ENCODE assay signal across 21 cellular contexts in genomic region chr5:126707080-126707479, GRCh38.
DNase-seq lines count a peak whose midpoint lies in the region; ATAC-seq, FAIRE-seq and TF ChIP-seq lines count a peak whose summit lies in the region.
"Had no signal": no experiment of that assay in that cellular context is flagged by ENCODE, and none has a peak within 500 bp of the region (broad histone marks: within the 10 kb centered on the region; RNA-seq: fewer than 3 reads in every experiment).

No MANE protein-coding gene starts in this region.

- FAIRE-seq in HepG2 (lab: Jason Lieb, UNC): no peak
- FAIRE-seq: A549, G401.6, GM12892, GM18507, HTR-8/SVneo had no signal

- H3K56ac ChIP-seq in mesendoderm (ENCODE audit: low read length): no peak overlapping the region

- BruUV-seq in HepG2 (replicated peaks; lab: Mats Ljungman, UMichigan): no TSS peak

- no peak overlapping the region for H4K5ac ChIP-seq in mesendoderm (ENCODE audit: low read length)

- DNase-seq in HepG2 (ENCODE audit: low spot score): no peak
- no peak for DNase-seq in right lobe of liver
- peak; percentile 4 for DNase-seq in fibroblast of gingiva (ENCODE audit: low read depth)
- no peak for DNase-seq in mesendoderm
- no peak for DNase-seq in AG08396 (ENCODE audit: low spot score)
- no peak for DNase-seq in activated CD4-positive, alpha-beta T cell treated with anti-CD3 and anti-CD28 coated beads for 48 hours
- DNase-seq in OCI-M1 (lab: John Stamatoyannopoulos, UW): no peak
- DNase-seq: Calu3; CD8-positive, alpha-beta T cell; DMS79 treated with DMSO at 0.1 percent for 48 hours; HFFc6; KG1 had no signal

- TF ChIP-seq CTCF in HepG2 (CRISPR knock-in tag; IDR thresholded peaks at IDR 0.05): no peak
- no peak for TF ChIP-seq CTCF in right lobe of liver (IDR thresholded peaks at IDR 0.05)
- no peak for TF ChIP-seq CTCF in HEK293 (tag by site-specific recombination; IDR thresholded peaks at IDR 0.05)

- H3K36me3 ChIP-seq in HepG2 (replicated peaks in 1 of 2; ENCODE audit: control insufficient read depth in 1 of 2, insufficient read depth in 2 of 2, low read length in 2 of 2) (no peaks in the 10 kb centered on the region), right lobe of liver (no peaks in the 10 kb centered on the region), HEK293 (ENCODE audit: control insufficient read depth in 2 of 2, insufficient read depth in 1 of 2, low read length in 2 of 2) (no peaks in the 10 kb centered on the region; a peak in 1 of 3 replicates), mesendoderm (ENCODE audit: control insufficient read depth, insufficient read depth, low read length) (no peaks in the 10 kb centered on the region)
- H3K36me3 ChIP-seq: HAP-1 had no signal

- 50% methylated on average over 1 of the region's 1 CpG for WGBS in HepG2 (ENCODE audit: low lambda C conversion rate)
- 60% methylated on average over 1 of the region's 1 CpG for WGBS in right lobe of liver (ENCODE audit: insufficient coverage, low coverage, low lambda C conversion rate, missing lambda C conversion rate)
- WGBS in mesendoderm (ENCODE audit: extremely low coverage, insufficient coverage, low lambda C conversion rate): no CpG with 5 or more reads among the region's 1 CpG

- H4K8ac ChIP-seq in mesendoderm (ENCODE audit: low read depth, low read length): no peak overlapping the region

- H4K20me1 ChIP-seq in HepG2 (ENCODE audit: insufficient read depth, low read length): no peaks in the 10 kb centered on the region
- H4K20me1 ChIP-seq: BLaER1 treated with 17β-estradiol and CSF1 and Interleukin-3, amounts not matched to agents 10 nM and 100 nM had no signal

- POLR2A ChIA-PET in HepG2 (lab: Yijun Ruan, JAX) (no interaction called here), HEK293 (lab: Yijun Ruan, JAX) (no interaction called here)

- H3K27me3 ChIP-seq in HepG2 (ENCODE audit: control insufficient read depth in 1 of 2, insufficient read depth in 2 of 2, low read length in 2 of 2) (no peaks in the 10 kb centered on the region), right lobe of liver (no peaks in the 10 kb centered on the region), mesendoderm (ENCODE audit: insufficient read depth, low read length, poor library complexity) (no peaks in the 10 kb centered on the region)
- H3K27me3 ChIP-seq: BLaER1 treated with 17β-estradiol and CSF1 and Interleukin-3, amounts not matched to agents 10 nM and 100 nM had no signal

- no peak overlapping the region for H2AFZ ChIP-seq in HepG2 (ENCODE audit: low read length)

- no peak overlapping the region for H2AK5ac ChIP-seq in mesendoderm (ENCODE audit: low read length)

- TF ChIP-seq RAD21 in HepG2 (CRISPR knock-in tag; IDR thresholded peaks at IDR 0.05): no peak

- H3K4me2 ChIP-seq in HepG2 (ENCODE audit: low read depth, low read length): no peak overlapping the region
- no peak overlapping the region for H3K4me2 ChIP-seq in mesendoderm (ENCODE audit: low read length)
- H3K4me2 ChIP-seq: A549; BLaER1 treated with 17β-estradiol and CSF1 and Interleukin-3, amounts not matched to agents 10 nM and 100 nM had no signal

- H3K18ac ChIP-seq in mesendoderm (ENCODE audit: low read length): peak overlapping the region; percentile 22

- no peak for ATAC-seq in HepG2
- no peak for ATAC-seq in right lobe of liver
- ATAC-seq: A549; CD8-positive, alpha-beta T cell had no signal

- H3K4me3 ChIP-seq in HepG2 (replicated peaks in 1 of 3; ENCODE audit: insufficient read depth in 1 of 3, low read depth in 2 of 3, low read length in 3 of 3): no peak overlapping the region
- no peak overlapping the region for H3K4me3 ChIP-seq in right lobe of liver
- H3K4me3 ChIP-seq in HEK293 (ENCODE audit: low read depth, low read length): no peak overlapping the region
- H3K4me3 ChIP-seq in mesendoderm (ENCODE audit: low read length): no peak overlapping the region
- H3K4me3 ChIP-seq: A549; BLaER1 treated with 17β-estradiol and CSF1 and Interleukin-3, amounts not matched to agents 10 nM and 100 nM; HAP-1 had no signal

- no peak overlapping the region for H2BK5ac ChIP-seq in mesendoderm (ENCODE audit: low read length)

- CTCF ChIA-PET in HepG2 (lab: Yijun Ruan, JAX; ENCODE audit: low intra/inter-chr PET ratio, low total read pairs): no interaction called here
- CTCF ChIA-PET in HEK293 (lab: Yijun Ruan, JAX): no interaction called here

- TF ChIP-seq EP300 in HepG2 (IDR thresholded peaks at IDR 0.05; ENCODE audit: low read depth in 2 of 2, low read length in 2 of 2) (no peak), HepG2 (CRISPR knock-in tag; IDR thresholded peaks at IDR 0.05; ENCODE audit: borderline replicate concordance) (no peak)

- H3K9me3 ChIP-seq in HepG2 (ENCODE audit: low read length) (no peaks in the 10 kb centered on the region), right lobe of liver (no peaks in the 10 kb centered on the region), HEK293 (ENCODE audit: control insufficient read depth, insufficient read depth, low read depth, low read length) (no peaks in the 10 kb centered on the region)
- H3K9me3 ChIP-seq: A549, HAP-1 had no signal

- no peak overlapping the region for H3K23ac ChIP-seq in mesendoderm (ENCODE audit: low read length)

- no peak overlapping the region for H2BK120ac ChIP-seq in mesendoderm (ENCODE audit: low read depth, low read length)

- no peak overlapping the region for H3K9ac ChIP-seq in HepG2 (ENCODE audit: insufficient read depth, low read depth, low read length)
- no peak overlapping the region for H3K9ac ChIP-seq in mesendoderm (ENCODE audit: low read length)
- H3K9ac ChIP-seq: BLaER1 treated with 17β-estradiol and CSF1 and Interleukin-3, amounts not matched to agents 10 nM and 100 nM had no signal

- H3K4me1 ChIP-seq in HepG2 (ENCODE audit: insufficient read depth, low read length): 0 out of 2 replicates have a peak, but pooled peaks cover 5% of the 10 kb centered on the region
- no peaks in the 10 kb centered on the region for H3K4me1 ChIP-seq in right lobe of liver
- H3K4me1 ChIP-seq in HEK293 (ENCODE audit: control insufficient read depth, insufficient read depth, low read length): no peaks in the 10 kb centered on the region
- H3K4me1 ChIP-seq in mesendoderm (ENCODE audit: control insufficient read depth, low read depth, low read length): no peaks in the 10 kb centered on the region
- H3K4me1 ChIP-seq: A549; BLaER1 treated with 17β-estradiol and CSF1 and Interleukin-3, amounts not matched to agents 10 nM and 100 nM; HAP-1 had no signal

- H3K79me2 ChIP-seq in HepG2 (ENCODE audit: insufficient read depth, low read length) (no peaks in the 10 kb centered on the region), mesendoderm (ENCODE audit: control insufficient read depth, insufficient read depth, low read length) (no peaks in the 10 kb centered on the region)

- H3K4ac ChIP-seq in mesendoderm (ENCODE audit: low read depth, low read length): no peak overlapping the region

- in situ Hi-C loops in HepG2 (cut with HindIII; ENCODE audit: extremely low pct_ligation_motif_present, low pct_unique_long_range_greater_than_20kb): no loop called here

- H3K79me1 ChIP-seq in mesendoderm (ENCODE audit: low read length): no peaks in the 10 kb centered on the region

- TF ChIP-seq POLR2A in HepG2 (IDR thresholded peaks at IDR 0.05; ENCODE audit: insufficient read depth in 1 of 2, low read depth in 2 of 2, low read length in 2 of 2): no peak
- no peak for TF ChIP-seq POLR2A in right lobe of liver (IDR thresholded peaks at IDR 0.05)

- intact Hi-C loops in HepG2 (cut with micrococcal nuclease; ENCODE audit: unreplicated experiment): no loop called here
- intact Hi-C loops in right lobe of liver (cut with DNase I): no loop called here

- no peak overlapping the region for H3K27ac ChIP-seq in HepG2 (ENCODE audit: extremely low read length, insufficient read depth, low read length)
- no peak overlapping the region for H3K27ac ChIP-seq in right lobe of liver
- no peak overlapping the region for H3K27ac ChIP-seq in HEK293 (ENCODE audit: extremely low read depth, low read depth, low read length)
- no peak overlapping the region for H3K27ac ChIP-seq in mesendoderm (ENCODE audit: low read depth, low read length)
- H3K27ac ChIP-seq: 22Rv1; A549; BLaER1 treated with 17β-estradiol and CSF1 and Interleukin-3, amounts not matched to agents 10 nM and 100 nM had no signal

- H2BK15ac ChIP-seq in mesendoderm (replicated peaks; ENCODE audit: low read depth): no peak overlapping the region

TF ChIP-seq in HepG2, 621 proteins besides CTCF, POLR2A, EP300 and RAD21 (continues in another document):
- TF ChIP-seq RBAK (CRISPR knock-in tag; IDR thresholded peaks at IDR 0.05) (peak; percentile 73; the same call in 1 of the 2 replicates), ZNF33A (CRISPR knock-in tag; IDR thresholded peaks at IDR 0.05; ENCODE audit: borderline replicate concordance) (no peak), SOX6 (IDR thresholded peaks at IDR 0.05) (no peak), SOX6 (CRISPR knock-in tag; IDR thresholded peaks at IDR 0.05) (no peak)

TF ChIP-seq in HEK293, 187 proteins besides CTCF, POLR2A, EP300 and RAD21:
- TF ChIP-seq ZNF558 (tag by site-specific recombination; IDR thresholded peaks at IDR 0.05): no peak
- TF ChIP-seq RBAK (tag by site-specific recombination; IDR thresholded peaks at IDR 0.05): 0 out of 2 replicates have a peak, but pooled peaks have one; percentile 31
- TF ChIP-seq, protein P1, sequence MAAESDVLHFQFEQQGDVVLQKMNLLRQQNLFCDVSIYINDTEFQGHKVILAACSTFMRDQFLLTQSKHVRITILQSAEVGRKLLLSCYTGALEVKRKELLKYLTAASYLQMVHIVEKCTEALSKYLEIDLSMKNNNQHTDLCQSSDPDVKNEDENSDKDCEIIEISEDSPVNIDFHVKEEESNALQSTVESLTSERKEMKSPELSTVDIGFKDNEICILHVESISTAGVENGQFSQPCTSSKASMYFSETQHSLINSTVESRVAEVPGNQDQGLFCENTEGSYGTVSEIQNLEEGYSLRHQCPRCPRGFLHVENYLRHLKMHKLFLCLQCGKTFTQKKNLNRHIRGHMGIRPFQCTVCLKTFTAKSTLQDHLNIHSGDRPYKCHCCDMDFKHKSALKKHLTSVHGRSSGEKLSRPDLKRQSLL (tag by site-specific recombination; IDR thresholded peaks at IDR 0.05): no peak

Comparison
In these comparisons a context has a peak if more than half of its experiments do, and no peak if none do; other contexts are left out.
1. Of the 63 proteins assayed by ChIP-seq in both HepG2 and HEK293: peak only in HepG2: none; only in HEK293: none; in both: RBAK; in neither: 62.